Comparison of ENCODE assay signal across 17 cellular contexts in the genomic region with DNA sequence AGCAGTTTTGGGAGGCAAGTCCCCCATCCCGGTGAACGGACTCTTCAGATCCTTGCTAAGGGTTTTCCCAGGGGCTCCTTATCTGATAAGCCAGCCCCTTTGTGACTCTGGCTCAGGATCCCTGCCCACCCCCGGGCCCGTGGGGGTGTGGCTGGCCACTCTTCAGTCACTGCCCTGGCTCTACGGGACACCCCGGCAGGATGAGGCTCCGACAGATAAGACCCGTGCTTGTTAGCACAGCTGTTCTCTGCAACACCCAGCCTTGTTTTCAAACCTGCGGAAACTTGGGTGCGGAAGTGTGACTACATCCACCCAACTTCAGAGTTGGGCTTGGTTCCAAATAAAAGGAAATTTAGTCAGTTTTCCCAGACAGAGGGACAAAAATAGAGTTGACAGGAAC.
DNase-seq lines count a peak whose midpoint lies in the region; ATAC-seq and TF ChIP-seq lines count a peak whose summit lies in the region.
"Had no signal": no experiment of that assay in that cellular context is flagged by ENCODE, and none has a peak within 500 bp of the region (broad histone marks: within the 10 kb centered on the region; RNA-seq: fewer than 3 reads in every experiment).

No MANE protein-coding gene starts in this region.

- 27 to 41% (median 40%) methylated on average over 10 of the region's 10 CpGs for WGBS in psoas muscle, 3 donors

- no peak overlapping the region for H3K4me3 Mint-ChIP-seq in chondrocyte (ENCODE audit: unreplicated experiment)
- no peak overlapping the region for H3K4me3 Mint-ChIP-seq in immature natural killer cell
- H3K4me3 Mint-ChIP-seq: activated CD4-positive, alpha-beta memory T cell treated with anti-CD3 and anti-CD28 coated beads, Interleukin-2, amount 10 ng/mL, durations not matched to agents 7 days and 5 days had no signal

- peak overlapping the region; percentile 61 for H3K27ac Mint-ChIP-seq in chondrocyte (ENCODE audit: unreplicated experiment)
- H3K27ac Mint-ChIP-seq in immature natural killer cell: no peak overlapping the region
- H3K27ac Mint-ChIP-seq: activated CD4-positive, alpha-beta memory T cell treated with anti-CD3 and anti-CD28 coated beads, Interleukin-2, amount 10 ng/mL, durations not matched to agents 7 days and 5 days; activated T-helper 2 cell treated with anti-CD3 and anti-CD28 coated beads, Interferon-gamma antibody, Interleukin-2, Interleukin-4, amounts not matched to agents 10 μg/mL and 5 μg/mL and 100 μg/mL, durations not matched to agents 14 hours and 24 hours and 36 hours had no signal

- ATAC-seq in psoas muscle (peak in 3 of 4 donors; percentile 53 to 63 (median 54)), GM19455 (IDR thresholded peaks at IDR 0.05; ENCODE audit: unreplicated experiment) (no peak), GM18520 (IDR thresholded peaks at IDR 0.05; ENCODE audit: unreplicated experiment) (no peak)

- no peaks in the 10 kb centered on the region for H3K27me3 Mint-ChIP-seq in chondrocyte (ENCODE audit: low read depth)
- peaks cover 0 to 3% (median 1%) of the 10 kb centered on the region in 3 donors for H3K27me3 Mint-ChIP-seq in immature natural killer cell (ENCODE audit: low read depth in 3 of 3)
- H3K27me3 Mint-ChIP-seq: activated CD4-positive, alpha-beta memory T cell treated with anti-CD3 and anti-CD28 coated beads, Interleukin-2, amount 10 ng/mL, durations not matched to agents 7 days and 5 days had no signal

- H3K4me3 ChIP-seq in right atrium auricular region (no peak overlapping the region), psoas muscle (no peak overlapping the region)
- H3K4me3 ChIP-seq: suprapubic skin had no signal

- peaks cover 0 to 82% of the 10 kb centered on the region in 2 donors for H3K4me1 ChIP-seq in right atrium auricular region
- no peaks in the 10 kb centered on the region for H3K4me1 ChIP-seq in psoas muscle
- H3K4me1 ChIP-seq: parathyroid adenoma had no signal

- no peak for TF ChIP-seq CTCF in chondrocyte (IDR thresholded peaks at IDR 0.05)
- TF ChIP-seq CTCF in right atrium auricular region (IDR thresholded peaks at IDR 0.05): no peak
- no peak for TF ChIP-seq CTCF in psoas muscle (IDR thresholded peaks at IDR 0.05)

- H3K36me3 ChIP-seq in right atrium auricular region (no peaks in the 10 kb centered on the region), psoas muscle (ENCODE audit: insufficient read depth in 1 of 2, low read depth in 1 of 2) (no peaks in the 10 kb centered on the region)
- H3K36me3 ChIP-seq: suprapubic skin had no signal

- H3K9me3 Mint-ChIP-seq in chondrocyte (ENCODE audit: low read depth) (no peaks in the 10 kb centered on the region), immature natural killer cell (no peaks in the 10 kb centered on the region)
- H3K9me3 Mint-ChIP-seq: activated CD4-positive, alpha-beta memory T cell treated with anti-CD3 and anti-CD28 coated beads, Interleukin-2, amount 10 ng/mL, durations not matched to agents 7 days and 5 days; activated T-helper 2 cell treated with anti-CD3 and anti-CD28 coated beads, Interferon-gamma antibody, Interleukin-2, Interleukin-4, amounts not matched to agents 10 μg/mL and 5 μg/mL and 100 μg/mL, durations not matched to agents 14 hours and 24 hours and 36 hours had no signal

- H3K36me3 Mint-ChIP-seq in chondrocyte (ENCODE audit: low read depth) (no peaks in the 10 kb centered on the region), immature natural killer cell (no peaks in the 10 kb centered on the region)

- H3K4me1 Mint-ChIP-seq in chondrocyte (ENCODE audit: low read depth) (peaks cover 75% of the 10 kb centered on the region), immature natural killer cell (no peaks in the 10 kb centered on the region)
- H3K4me1 Mint-ChIP-seq: activated CD4-positive, alpha-beta memory T cell treated with anti-CD3 and anti-CD28 coated beads, Interleukin-2, amount 10 ng/mL, durations not matched to agents 7 days and 5 days had no signal

- H3K27me3 ChIP-seq in right atrium auricular region (no peaks in the 10 kb centered on the region), psoas muscle (ENCODE audit: insufficient read depth in 3 of 3, low read length in 2 of 3) (no peaks in the 10 kb centered on the region)

- H3K27ac ChIP-seq in right atrium auricular region (peak overlapping the region; percentile 55 to 63), psoas muscle (peak overlapping the region; percentile 36)
- H3K27ac ChIP-seq: suprapubic skin had no signal

- intact Hi-C loops in psoas muscle (cut with DNase I): no loop called here

- H3K9me3 ChIP-seq in right atrium auricular region (no peaks in the 10 kb centered on the region), psoas muscle (no peaks in the 10 kb centered on the region)
- H3K9me3 ChIP-seq: suprapubic skin had no signal

- DNase-seq in ELF-1 (ENCODE audit: low read depth, low spot score) (peak; percentile 50), chondrocyte (ENCODE audit: low spot score) (no peak), right atrium auricular region (ENCODE audit: low spot score) (peak; percentile 82), psoas muscle (peak; percentile 30 to 61), immature natural killer cell (no peak)
- no peak for DNase-seq in activated CD8-positive, alpha-beta memory T cell treated with anti-CD3 and anti-CD28 coated beads for 24 hours
- DNase-seq: ACHN; activated CD4-positive, alpha-beta memory T cell treated with anti-CD3 and anti-CD28 coated beads, Interleukin-2, amount 10 ng/mL, durations not matched to agents 7 days and 5 days; effector memory CD4-positive, alpha-beta T cell; GDM1; NCI-H1930; NCI-H510A treated with DMSO at 0.1 percent for 48 hours had no signal

Comparison
In these comparisons a context has a peak if more than half of its experiments do, and no peak if none do; other contexts are left out.
1. DNase-seq: peak in ELF-1 (single experiment), right atrium auricular region (single experiment) and psoas muscle (2 of 2); none in chondrocyte (single experiment), activated CD8-positive, alpha-beta memory T cell treated with anti-CD3 and anti-CD28 coated beads for 24 hours (single experiment) and immature natural killer cell (0 of 3).
2. ATAC-seq: peak in psoas muscle (3 of 4); none in GM19455 (single experiment) and GM18520 (single experiment).